18 cellular contexts compared by ENCODE assay signal in the genomic region with DNA sequence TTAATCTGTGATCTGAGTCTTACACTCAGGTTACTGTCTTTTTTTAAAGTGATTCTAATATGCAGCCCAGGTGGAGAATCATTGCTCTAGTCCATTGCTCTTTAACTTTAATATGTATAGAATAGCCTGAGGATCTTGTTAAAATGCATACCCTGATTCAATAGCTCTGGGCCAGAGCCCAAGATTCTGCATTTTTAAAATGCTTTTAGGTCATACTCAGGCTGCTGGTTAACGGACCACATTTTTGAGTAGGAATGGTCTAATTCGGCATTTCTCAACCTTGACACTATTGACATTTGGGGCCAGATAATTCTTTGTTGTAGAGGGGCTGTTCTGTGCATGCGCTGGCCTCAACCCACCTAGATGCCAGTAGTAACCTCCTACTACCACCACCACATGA. TPM values are rescaled to one million over a fixed set of nuclear protein-coding genes. Genes with fewer than 3 reads are reported as not detected.
DNase-seq lines count a peak whose midpoint lies in the region; ATAC-seq, FAIRE-seq and TF ChIP-seq lines count a peak whose summit lies in the region.
"Had no signal": no experiment of that assay in that cellular context is flagged by ENCODE, and none has a peak within 500 bp of the region (broad histone marks: within the 10 kb centered on the region; RNA-seq: fewer than 3 reads in every experiment).

No MANE protein-coding gene starts in this region.

- peaks cover 58% of the 10 kb centered on the region for H3K4me1 ChIP-seq in osteoblast (ENCODE audit: insufficient read depth, low read length)

- no peaks in the 10 kb centered on the region for H3K9me3 ChIP-seq in osteoblast (ENCODE audit: low read depth, low read length)
- H3K9me3 ChIP-seq: mucosa of descending colon had no signal

- peak overlapping the region; percentile 48 for H3K27ac ChIP-seq in osteoblast (ENCODE audit: low read depth, low read length)
- H3K27ac ChIP-seq: RWPE1 had no signal

- H2AFZ ChIP-seq in osteoblast (ENCODE audit: low read length): no peak overlapping the region

- H4K20me1 ChIP-seq in osteoblast (ENCODE audit: insufficient read depth, low read length): no peaks in the 10 kb centered on the region

- DNase-seq in EH (ENCODE audit: low read depth) (peak; percentile 90), RCC 7860 (ENCODE audit: low spot score) (peak; percentile 68), dedifferentiated amniotic fluid mesenchymal stem cell (ENCODE audit: extremely low spot score) (peak; percentile 63), osteoblast (ENCODE audit: insufficient read length, low spot score, missing footprints) (no peak), NCI-H2107 (lab: John Stamatoyannopoulos, UW) (no peak)
- DNase-seq: activated naive CD4-positive, alpha-beta T cell treated with anti-CD3 and anti-CD28 coated beads, Interleukin-2, amount 10 ng/mL, durations not matched to agents 7 days and 5 days; effector memory CD8-positive, alpha-beta T cell; left cardiac atrium; mucosa of descending colon; NCI-H146; NCI-H2227 treated with DMSO at 0.1 percent for 48 hours; stimulated activated CD4-positive, alpha-beta T cell treated with anti-CD3 and anti-CD28 coated beads, Interleukin-2, amount 100 ng/mL, for 48 hours had no signal

- FAIRE-seq in RCC 7860 (lab: Jason Lieb, UNC): peak; percentile 71
- FAIRE-seq: bronchial epithelial cell had no signal

- ATAC-seq in HG03571 (IDR thresholded peaks at IDR 0.05; ENCODE audit: unreplicated experiment) (no peak), HG02852 (IDR thresholded peaks at IDR 0.05; ENCODE audit: unreplicated experiment) (no peak), HG03097 (IDR thresholded peaks at IDR 0.05; ENCODE audit: low FRiP score, unreplicated experiment) (no peak)
- ATAC-seq: effector memory CD8-positive, alpha-beta T cell; mucosa of descending colon; sciatic nerve had no signal

- H3K4me2 ChIP-seq in osteoblast (ENCODE audit: insufficient read depth, low read length): peak overlapping the region; percentile 59

- no peak for TF ChIP-seq CTCF in osteoblast (IDR thresholded peaks at IDR 0.05; ENCODE audit: extremely low read depth, low read depth, low read length)

- H3K36me3 ChIP-seq in osteoblast (ENCODE audit: insufficient read depth, low read length): no peaks in the 10 kb centered on the region

- peak overlapping the region; percentile 18 for H3K4me3 ChIP-seq in osteoblast (ENCODE audit: insufficient read depth, low read length)
- H3K4me3 ChIP-seq: mucosa of descending colon had no signal

- H3K79me2 ChIP-seq in osteoblast (ENCODE audit: insufficient read depth, low read length): no peaks in the 10 kb centered on the region

- no peaks in the 10 kb centered on the region for H3K27me3 ChIP-seq in osteoblast (ENCODE audit: insufficient read depth, low read length)

RNA-seq across cellular contexts. Expression of a gene that starts 20.9 kb away (rescaled TPM):
- total RNA-seq in osteoblast: 1,825 and 2,074 TPM in 2 replicates

Comparison
In these comparisons a context has a peak if more than half of its experiments do, and no peak if none do; other contexts are left out.
1. DNase-seq: peak in EH (single experiment), RCC 7860 (single experiment) and dedifferentiated amniotic fluid mesenchymal stem cell (single experiment); none in osteoblast (single experiment) and NCI-H2107 (single experiment).